Comparison of ENCODE assay signal across 8 cellular contexts in genomic region chr17:39617446-39618251, GRCh38. TPM values are rescaled to one million over a fixed set of nuclear protein-coding genes. Genes with fewer than 3 reads are reported as not detected.
A peak's percentile ranks its signal among the peaks of the same experiment; 100 is the strongest.
DNase-seq lines count a peak whose midpoint lies in the region; TF ChIP-seq lines count a peak whose summit lies in the region.

No MANE protein-coding gene starts in this region.

- DNase-seq in GM19238 (ENCODE audit: insufficient read length, low spot score), result peak; percentile 55
- peak; percentile 45 for DNase-seq in NCI-H345 treated with DMSO at 0.1 percent for 48 hours (lab: John Stamatoyannopoulos, UW; ENCODE audit: unreplicated experiment)
- DNase-seq in activated CD4-positive, alpha-beta T cell treated with anti-CD3 and anti-CD28 coated beads, Interleukin-2, amount 50 U/mL, for 24 hours (ENCODE audit: low read depth in 1 of 2, low spot score in 1 of 2), result peak; percentile 24 to 46
- peak in 8 of 10 donors; percentile 45 to 80 (median 66) for DNase-seq in dorsolateral prefrontal cortex
- DNase-seq in mesothelial cell of epicardium (ENCODE audit: low spot score in 2 of 2, unreplicated experiment in 2 of 2), result peak in 1 of 2 experiments; percentile 61
- DNase-seq in stimulated activated naive CD4-positive, alpha-beta T cell (lab: John Stamatoyannopoulos, UW), result peak; percentile 40 to 77 (median 57)
- DNase-seq in cortex of kidney (lab: John Stamatoyannopoulos, UW), result no peak

- H3K27me3 Mint-ChIP-seq in mesothelial cell of epicardium (ENCODE audit: low read depth), result peaks cover 89% of the 10 kb centered on the region

- H3K27me3 ChIP-seq in dorsolateral prefrontal cortex, result peaks cover 0 to 6% (median 0%) of the 10 kb centered on the region in 45 donors

- no peaks in the 10 kb centered on the region for H3K9me3 Mint-ChIP-seq in mesothelial cell of epicardium

- TF ChIP-seq CTCF in 22Rv1 (IDR thresholded peaks at IDR 0.05) (no peak), dorsolateral prefrontal cortex (IDR thresholded peaks at IDR 0.05 in 54 of 56, conservative IDR thresholded peaks at IDR 0.05 in 2 of 56; ENCODE audit: low read depth in 1 of 56, partially characterized antibody in 56 of 56) (peak in 1 of 56 donors; percentile 4), mesothelial cell of epicardium (IDR thresholded peaks at IDR 0.05; ENCODE audit: unreplicated experiment) (no peak)

- intact Hi-C loops in dorsolateral prefrontal cortex (cut with DNase I), result no loop called here

- H3K27ac ChIP-seq in 22Rv1 (peak overlapping the region; percentile 70), dorsolateral prefrontal cortex (peak overlapping the region in 24 of 59 donors; percentile 1 to 82 (median 54))

- H3K27ac Mint-ChIP-seq in mesothelial cell of epicardium, result no peak overlapping the region

- no peaks in the 10 kb centered on the region for H3K36me3 Mint-ChIP-seq in mesothelial cell of epicardium

- H3K4me1 Mint-ChIP-seq in mesothelial cell of epicardium, result peaks cover 2% of the 10 kb centered on the region

- peak overlapping the region; percentile 72 for H3K4me3 Mint-ChIP-seq in mesothelial cell of epicardium

- peak overlapping the region; percentile 7 to 73 (median 57) for H3K4me3 ChIP-seq in dorsolateral prefrontal cortex

RNA-seq across cellular contexts. Expression of gene PPP1R1B, which starts 9.1 kb away (rescaled TPM):
- total RNA-seq in dorsolateral prefrontal cortex (100 to 1,000 TPM in 119 of 120 experiments, 10 to 100 TPM in 1; 65.3 to 449 (median 214) TPM), mesothelial cell of epicardium (0.58 to 0.75 TPM (median 0.75 TPM) in 3 replicates)

RNA-seq across cellular contexts. Expression of gene NEUROD2, which starts 9.9 kb away (rescaled TPM):
- total RNA-seq in dorsolateral prefrontal cortex (10 to 100 TPM; 10.6 to 60.3 (median 39.0) TPM), mesothelial cell of epicardium (0.09 TPM in 1 of 3 replicates, not detected in the others)

RNA-seq across cellular contexts. Expression of gene STARD3, which starts 19.3 kb away (rescaled TPM):
- total RNA-seq in dorsolateral prefrontal cortex (100 to 1,000 TPM in 9 of 120 experiments, 10 to 100 TPM in 111; 45.7 to 129 (median 71.4) TPM), mesothelial cell of epicardium (55.6 to 56.6 TPM (median 56.2 TPM) in 3 replicates)

RNA-seq across cellular contexts. Expression of gene TCAP, which starts 47.5 kb away (rescaled TPM):
- total RNA-seq in dorsolateral prefrontal cortex (10 to 100 TPM in 8 of 120 experiments, 1 to 10 TPM in 112; 1.6 to 14.9 (median 4.8) TPM), mesothelial cell of epicardium (1.6 to 3.0 TPM (median 2.3 TPM) in 3 replicates)

RNA-seq across cellular contexts. Expression of gene PNMT, which starts 50.6 kb away (rescaled TPM):
- 10 to 100 TPM in 15 of 120 experiments, 1 to 10 TPM in 105; 1.4 to 15.3 (median 6.7) TPM for total RNA-seq in dorsolateral prefrontal cortex
- total RNA-seq in mesothelial cell of epicardium, result 1.7 to 2.1 TPM (median 1.7 TPM) in 3 replicates

Comparison
In these comparisons a context has a peak if more than half of its experiments do, and no peak if none do; other contexts are left out.
1. RNA of gene PPP1R1B, which starts 9.1 kb away (total RNA-seq): 65.3 to 449 TPM in dorsolateral prefrontal cortex; 0.58 to 0.75 TPM in mesothelial cell of epicardium; every median in the first group is over 10 times any median in the second.
2. RNA of gene NEUROD2, which starts 9.9 kb away (total RNA-seq): 10.6 to 60.3 TPM in dorsolateral prefrontal cortex; 0.09 TPM in mesothelial cell of epicardium; every median in the first group is over 10 times any median in the second.